Comparison of ENCODE assay signal across 6 cellular contexts in genomic region chr10:86940076-86940475, GRCh38. TPM values are rescaled to one million over a fixed set of nuclear protein-coding genes. Genes with fewer than 3 reads are reported as not detected.
"Had no signal": no experiment of that assay in that cellular context is flagged by ENCODE, and none has a peak within 500 bp of the region (broad histone marks: within the 10 kb centered on the region; RNA-seq: fewer than 3 reads in every experiment).

No MANE protein-coding gene starts in this region.

RNA-seq across cellular contexts. Expression of gene MMRN2, which starts 17.3 kb away (rescaled TPM):
- total RNA-seq: activated CD4-positive, alpha-beta T cell treated with anti-CD3 and anti-CD28 coated beads for 36 hours; activated CD8-positive, alpha-beta T cell treated with anti-CD3 and anti-CD28 coated beads for 36 hours; OCI-LY7; T-helper 2 cell treated with Interferon-gamma antibody and Interleukin-4, amounts not matched to agents 100 ng/mL and 5 ng/mL, for 36 hours had no signal

RNA-seq across cellular contexts. Expression of gene SNCG, which starts 18.3 kb away (rescaled TPM):
- total RNA-seq: activated CD4-positive, alpha-beta T cell treated with anti-CD3 and anti-CD28 coated beads for 36 hours; activated CD8-positive, alpha-beta T cell treated with anti-CD3 and anti-CD28 coated beads for 36 hours; activated T-cell treated with anti-CD3 and anti-CD28 coated beads, Interleukin-2, amount 50 U/mL, for 72 hours; OCI-LY7; T-helper 2 cell treated with Interferon-gamma antibody and Interleukin-4, amounts not matched to agents 100 ng/mL and 5 ng/mL, for 36 hours had no signal

RNA-seq across cellular contexts. Expression of gene ADIRF, which starts 28.2 kb away (rescaled TPM):
- total RNA-seq: activated CD4-positive, alpha-beta T cell treated with anti-CD3 and anti-CD28 coated beads for 36 hours; activated CD8-positive, alpha-beta T cell treated with anti-CD3 and anti-CD28 coated beads for 36 hours; activated T-cell treated with anti-CD3 and anti-CD28 coated beads, Interleukin-2, amount 50 U/mL, for 72 hours; NCI-H460; OCI-LY7; T-helper 2 cell treated with Interferon-gamma antibody and Interleukin-4, amounts not matched to agents 100 ng/mL and 5 ng/mL, for 36 hours had no signal
